In genomic region chr19:17584132-17584531, GRCh38 we compare ENCODE assay signal across 27 cellular contexts.
"Had no signal": no experiment of that assay in that cellular context is flagged by ENCODE, and none has a peak within 500 bp of the region (broad histone marks: within the 10 kb centered on the region; RNA-seq: fewer than 3 reads in every experiment).

No MANE protein-coding gene starts in this region.

- H3K4me3 Mint-ChIP-seq: mesothelial cell of epicardium; naive thymus-derived CD4-positive, alpha-beta T cell; nephron; neural crest cell; stimulated activated naive B cell treated with anti-CD40 and anti-IgM and Interleukin-4, amounts not matched to agents 10 μg/mL and 1 μg/mL and 100 μg/mL, for 72 hours; stimulated activated naive CD8-positive, alpha-beta T cell treated with anti-CD3 and anti-CD28 coated beads, Interleukin-15, Interleukin-2, amounts not matched to agents 100 ng/mL and 50 ng/mL, for 24 hours; type B pancreatic cell had no signal

- H3K27me3 ChIP-seq: hepatocyte, pancreas, tibial nerve, uterus had no signal

- H3K79me2 ChIP-seq: hepatocyte had no signal

- H3K27ac ChIP-seq: hepatocyte, left ventricle myocardium inferior, pancreas, prostate gland, skin epidermis, tibial nerve, uterus had no signal

- H3K27ac Mint-ChIP-seq: mesothelial cell of epicardium; nephron; stimulated activated naive CD8-positive, alpha-beta T cell treated with anti-CD3 and anti-CD28 coated beads, Interleukin-15, Interleukin-2, amounts not matched to agents 100 ng/mL and 50 ng/mL, for 24 hours; type B pancreatic cell had no signal

- H3K4me2 ChIP-seq: hepatocyte had no signal

- H3K9me3 ChIP-seq: left ventricle myocardium inferior, pancreas, prostate gland, tibial nerve, uterus had no signal

- H3K4me1 Mint-ChIP-seq: mesothelial cell of epicardium, nephron had no signal

- H3K4me3 ChIP-seq: hepatocyte, left ventricle myocardium inferior, lung, pancreas, prostate gland, skin epidermis, tibial nerve, uterus had no signal

- H3K36me3 ChIP-seq: prostate gland, uterus had no signal

- H2AFZ ChIP-seq: hepatocyte had no signal

- H3K4me1 ChIP-seq: left ventricle myocardium inferior, pancreas, prostate gland, uterus had no signal

- ATAC-seq: naive thymus-derived CD4-positive, alpha-beta T cell; pancreas; right cardiac atrium; sciatic nerve; stimulated activated naive B cell treated with anti-CD40 and anti-IgM and Interleukin-4, amounts not matched to agents 10 μg/mL and 1 μg/mL and 100 μg/mL, for 72 hours had no signal

- DNase-seq: islet precursor cell; left ventricle myocardium inferior; mesendoderm; naive thymus-derived CD4-positive, alpha-beta T cell; nucleus accumbens; pancreas; posterior cingulate gyrus; retina; right cardiac atrium; stimulated activated CD4-positive, alpha-beta T cell treated with anti-CD3 and anti-CD28 coated beads, Interleukin-12 subunit alpha, Interleukin-12 subunit beta, amount 100 ng/mL, for 4 hours; stimulated activated CD4-positive, alpha-beta T cell treated with anti-CD3 and anti-CD28 coated beads, Interleukin-15, amount 100 ng/mL, for 24 hours; stimulated activated CD4-positive, alpha-beta T cell treated with anti-CD3 and anti-CD28 coated beads, Interleukin-2, amount 100 ng/mL, for 24 hours; stimulated activated CD4-positive, alpha-beta T cell treated with anti-CD3 and anti-CD28 coated beads, Interleukin-4, amount 100 ng/mL, for 1 hour; stimulated activated naive B cell treated with anti-CD40 and anti-IgM and Interleukin-4, amounts not matched to agents 10 μg/mL and 1 μg/mL and 100 μg/mL, for 72 hours; substantia nigra; uterus had no signal

- H3K27me3 Mint-ChIP-seq: naive thymus-derived CD4-positive, alpha-beta T cell; stimulated activated naive B cell treated with anti-CD40 and anti-IgM and Interleukin-4, amounts not matched to agents 10 μg/mL and 1 μg/mL and 100 μg/mL, for 72 hours; stimulated activated naive CD8-positive, alpha-beta T cell treated with anti-CD3 and anti-CD28 coated beads, Interleukin-15, Interleukin-2, amounts not matched to agents 100 ng/mL and 50 ng/mL, for 24 hours; type B pancreatic cell had no signal

- H3K9me3 Mint-ChIP-seq: mesothelial cell of epicardium; naive thymus-derived CD4-positive, alpha-beta T cell; nephron; neural crest cell; stimulated activated naive B cell treated with anti-CD40 and anti-IgM and Interleukin-4, amounts not matched to agents 10 μg/mL and 1 μg/mL and 100 μg/mL, for 72 hours; stimulated activated naive CD8-positive, alpha-beta T cell treated with anti-CD3 and anti-CD28 coated beads, Interleukin-15, Interleukin-2, amounts not matched to agents 100 ng/mL and 50 ng/mL, for 24 hours; type B pancreatic cell had no signal
